ENCODE assay signal across 19 cellular contexts in genomic region chr15:77714023-77714422, GRCh38.
A peak's percentile ranks its signal among the peaks of the same experiment; 100 is the strongest.
DNase-seq lines count a peak whose midpoint lies in the region; ATAC-seq and TF ChIP-seq lines count a peak whose summit lies in the region.
"Had no signal": no experiment of that assay in that cellular context is flagged by ENCODE, and none has a peak within 500 bp of the region (broad histone marks: within the 10 kb centered on the region; RNA-seq: fewer than 3 reads in every experiment).

No MANE protein-coding gene starts in this region.

- no peak overlapping the region for H2AK5ac ChIP-seq in neuronal stem cell (ENCODE audit: low read depth, low read length)

- no peak overlapping the region for H2BK12ac ChIP-seq in neuronal stem cell (ENCODE audit: low read length)

- no peak for ATAC-seq in GM21737 (IDR thresholded peaks at IDR 0.05; ENCODE audit: unreplicated experiment)
- ATAC-seq: A549, HCT116 had no signal

- H3K27ac ChIP-seq in angular gyrus (ENCODE audit: low read depth, low read length) (peak overlapping the region; percentile 45), dorsolateral prefrontal cortex (peak overlapping the region in 38 of 59 donors; percentile 2 to 81 (median 42)), neuronal stem cell (replicated peaks; ENCODE audit: low read length) (no peak overlapping the region), spleen (no peak overlapping the region)
- H3K27ac ChIP-seq: A549, GM23248 had no signal

- DNase-seq in dorsolateral prefrontal cortex (no peak), neuronal stem cell (ENCODE audit: low spot score) (no peak), NCI-H1417 treated with DMSO at 0.1 percent for 48 hours (lab: John Stamatoyannopoulos, UW) (no peak), spleen (no peak)
- DNase-seq: 8988T; ACHN; C1 segment of cervical spinal cord; Calu3; CD4-positive, alpha-beta memory T cell; COR-L47; DMS53; DMS79 treated with DMSO at 0.1 percent for 48 hours; GF-D8; GM23248; H9 had no signal

- no peak overlapping the region for H3K9ac ChIP-seq in neuronal stem cell (ENCODE audit: low read depth, low read length, poor library complexity)
- H3K9ac ChIP-seq: GM23248 had no signal

- no peaks in the 10 kb centered on the region for H3K27me3 ChIP-seq in dorsolateral prefrontal cortex
- peaks cover 0 to 17% (median 0%) of the 10 kb centered on the region in 3 experiments for H3K27me3 ChIP-seq in neuronal stem cell (ENCODE audit: control insufficient read depth in 3 of 3, insufficient read depth in 3 of 3, low read depth in 1 of 3, low read length in 3 of 3)
- peaks cover 0 to 36% (median 6%) of the 10 kb centered on the region in 7 donors for H3K27me3 ChIP-seq in spleen (replicated peaks in 1 of 7)

- H3K4ac ChIP-seq in neuronal stem cell (ENCODE audit: low read length): no peak overlapping the region

- intact Hi-C loops in dorsolateral prefrontal cortex (cut with DNase I): no loop called here
- intact Hi-C loops in spleen (cut with DNase I; ENCODE audit: low total_unique reads): no loop called here

- H3K9me3 ChIP-seq in neuronal stem cell (replicated peaks in 1 of 2; ENCODE audit: control insufficient read depth in 2 of 2, insufficient read depth in 1 of 2, low read depth in 1 of 2, low read length in 2 of 2): no peaks in the 10 kb centered on the region
- H3K9me3 ChIP-seq in spleen: no peaks in the 10 kb centered on the region
- H3K9me3 ChIP-seq: A549 had no signal

- no CpG with 5 or more reads among the region's 4 CpGs for WGBS in neuronal stem cell (ENCODE audit: extremely low coverage in 2 of 2, insufficient read length in 2 of 2, insufficient replicate concordance in 1 of 2), 2 donors
- WGBS in spleen, 5 donors: 64 to 75% (median 68%) methylated on average over 4 of the region's 4 CpGs

- no peak overlapping the region for H2BK120ac ChIP-seq in neuronal stem cell (ENCODE audit: low read depth, low read length)

- no peak overlapping the region for H2AFZ ChIP-seq in neuronal stem cell (ENCODE audit: low read length)
- H2AFZ ChIP-seq: GM23248 had no signal

- no peak overlapping the region for H4K91ac ChIP-seq in neuronal stem cell (ENCODE audit: low read depth, low read length, poor library complexity)

- H3K4me3 ChIP-seq in dorsolateral prefrontal cortex (no peak overlapping the region), neuronal stem cell (ENCODE audit: low read length in 2 of 2) (no peak overlapping the region), spleen (no peak overlapping the region)
- H3K4me3 ChIP-seq: A549, GM23248 had no signal

- no peak overlapping the region for H3K4me2 ChIP-seq in neuronal stem cell (ENCODE audit: insufficient read depth, low read length, poor library complexity, severe bottlenecking)
- H3K4me2 ChIP-seq: A549 had no signal

- H3K36me3 ChIP-seq in neuronal stem cell (replicated peaks in 1 of 2; ENCODE audit: control insufficient read depth in 2 of 2, insufficient read depth in 2 of 2, low read length in 2 of 2) (no peaks in the 10 kb centered on the region), spleen (no peaks in the 10 kb centered on the region)

- TF ChIP-seq CTCF in dorsolateral prefrontal cortex (IDR thresholded peaks at IDR 0.05 in 54 of 56, conservative IDR thresholded peaks at IDR 0.05 in 2 of 56; ENCODE audit: low read depth in 1 of 56, partially characterized antibody in 56 of 56): no peak
- no peak for TF ChIP-seq CTCF in spleen (IDR thresholded peaks at IDR 0.05 in 8 of 11, conservative IDR thresholded peaks at IDR 0.05 in 3 of 11)

- no peak for TF ChIP-seq POLR2A in spleen (IDR thresholded peaks at IDR 0.05)

- H3K14ac ChIP-seq in neuronal stem cell (ENCODE audit: low read length): no peak overlapping the region

- peaks cover 0 to 8% of the 10 kb centered on the region in 2 donors for H3K4me1 ChIP-seq in neuronal stem cell (ENCODE audit: control insufficient read depth in 2 of 2, insufficient read depth in 1 of 2, low read depth in 1 of 2, low read length in 2 of 2)
- no peaks in the 10 kb centered on the region for H3K4me1 ChIP-seq in spleen
- H3K4me1 ChIP-seq: A549 had no signal

- H3K79me1 ChIP-seq in neuronal stem cell (ENCODE audit: low read depth, low read length): peaks cover 3% of the 10 kb centered on the region

- no peak overlapping the region for H2BK5ac ChIP-seq in neuronal stem cell (ENCODE audit: low read length)

- H2BK15ac ChIP-seq in neuronal stem cell (ENCODE audit: low read length): no peak overlapping the region

- H3K23ac ChIP-seq in neuronal stem cell (ENCODE audit: low read depth, low read length, poor library complexity): peak overlapping the region; percentile 39

- peak overlapping the region; percentile 5 for H3K18ac ChIP-seq in neuronal stem cell (ENCODE audit: low read length)

- no peak overlapping the region for H4K8ac ChIP-seq in neuronal stem cell (ENCODE audit: low read depth, low read length)

Comparison
In these comparisons a context has a peak if more than half of its experiments do, and no peak if none do; other contexts are left out.
1. H3K27ac ChIP-seq: peak in angular gyrus (single experiment) and dorsolateral prefrontal cortex (38 of 59); none in neuronal stem cell (single experiment) and spleen (0 of 8).